1 cellular context compared by ENCODE assay signal in genomic region chr10:61606971-61607907, GRCh38.
TF ChIP-seq lines count a peak whose summit lies in the region.

No MANE protein-coding gene starts in this region.

TF ChIP-seq in H1, 55 proteins besides CTCF, POLR2A, EP300 and RAD21 (continued from another document):
- TF ChIP-seq, protein P1, sequence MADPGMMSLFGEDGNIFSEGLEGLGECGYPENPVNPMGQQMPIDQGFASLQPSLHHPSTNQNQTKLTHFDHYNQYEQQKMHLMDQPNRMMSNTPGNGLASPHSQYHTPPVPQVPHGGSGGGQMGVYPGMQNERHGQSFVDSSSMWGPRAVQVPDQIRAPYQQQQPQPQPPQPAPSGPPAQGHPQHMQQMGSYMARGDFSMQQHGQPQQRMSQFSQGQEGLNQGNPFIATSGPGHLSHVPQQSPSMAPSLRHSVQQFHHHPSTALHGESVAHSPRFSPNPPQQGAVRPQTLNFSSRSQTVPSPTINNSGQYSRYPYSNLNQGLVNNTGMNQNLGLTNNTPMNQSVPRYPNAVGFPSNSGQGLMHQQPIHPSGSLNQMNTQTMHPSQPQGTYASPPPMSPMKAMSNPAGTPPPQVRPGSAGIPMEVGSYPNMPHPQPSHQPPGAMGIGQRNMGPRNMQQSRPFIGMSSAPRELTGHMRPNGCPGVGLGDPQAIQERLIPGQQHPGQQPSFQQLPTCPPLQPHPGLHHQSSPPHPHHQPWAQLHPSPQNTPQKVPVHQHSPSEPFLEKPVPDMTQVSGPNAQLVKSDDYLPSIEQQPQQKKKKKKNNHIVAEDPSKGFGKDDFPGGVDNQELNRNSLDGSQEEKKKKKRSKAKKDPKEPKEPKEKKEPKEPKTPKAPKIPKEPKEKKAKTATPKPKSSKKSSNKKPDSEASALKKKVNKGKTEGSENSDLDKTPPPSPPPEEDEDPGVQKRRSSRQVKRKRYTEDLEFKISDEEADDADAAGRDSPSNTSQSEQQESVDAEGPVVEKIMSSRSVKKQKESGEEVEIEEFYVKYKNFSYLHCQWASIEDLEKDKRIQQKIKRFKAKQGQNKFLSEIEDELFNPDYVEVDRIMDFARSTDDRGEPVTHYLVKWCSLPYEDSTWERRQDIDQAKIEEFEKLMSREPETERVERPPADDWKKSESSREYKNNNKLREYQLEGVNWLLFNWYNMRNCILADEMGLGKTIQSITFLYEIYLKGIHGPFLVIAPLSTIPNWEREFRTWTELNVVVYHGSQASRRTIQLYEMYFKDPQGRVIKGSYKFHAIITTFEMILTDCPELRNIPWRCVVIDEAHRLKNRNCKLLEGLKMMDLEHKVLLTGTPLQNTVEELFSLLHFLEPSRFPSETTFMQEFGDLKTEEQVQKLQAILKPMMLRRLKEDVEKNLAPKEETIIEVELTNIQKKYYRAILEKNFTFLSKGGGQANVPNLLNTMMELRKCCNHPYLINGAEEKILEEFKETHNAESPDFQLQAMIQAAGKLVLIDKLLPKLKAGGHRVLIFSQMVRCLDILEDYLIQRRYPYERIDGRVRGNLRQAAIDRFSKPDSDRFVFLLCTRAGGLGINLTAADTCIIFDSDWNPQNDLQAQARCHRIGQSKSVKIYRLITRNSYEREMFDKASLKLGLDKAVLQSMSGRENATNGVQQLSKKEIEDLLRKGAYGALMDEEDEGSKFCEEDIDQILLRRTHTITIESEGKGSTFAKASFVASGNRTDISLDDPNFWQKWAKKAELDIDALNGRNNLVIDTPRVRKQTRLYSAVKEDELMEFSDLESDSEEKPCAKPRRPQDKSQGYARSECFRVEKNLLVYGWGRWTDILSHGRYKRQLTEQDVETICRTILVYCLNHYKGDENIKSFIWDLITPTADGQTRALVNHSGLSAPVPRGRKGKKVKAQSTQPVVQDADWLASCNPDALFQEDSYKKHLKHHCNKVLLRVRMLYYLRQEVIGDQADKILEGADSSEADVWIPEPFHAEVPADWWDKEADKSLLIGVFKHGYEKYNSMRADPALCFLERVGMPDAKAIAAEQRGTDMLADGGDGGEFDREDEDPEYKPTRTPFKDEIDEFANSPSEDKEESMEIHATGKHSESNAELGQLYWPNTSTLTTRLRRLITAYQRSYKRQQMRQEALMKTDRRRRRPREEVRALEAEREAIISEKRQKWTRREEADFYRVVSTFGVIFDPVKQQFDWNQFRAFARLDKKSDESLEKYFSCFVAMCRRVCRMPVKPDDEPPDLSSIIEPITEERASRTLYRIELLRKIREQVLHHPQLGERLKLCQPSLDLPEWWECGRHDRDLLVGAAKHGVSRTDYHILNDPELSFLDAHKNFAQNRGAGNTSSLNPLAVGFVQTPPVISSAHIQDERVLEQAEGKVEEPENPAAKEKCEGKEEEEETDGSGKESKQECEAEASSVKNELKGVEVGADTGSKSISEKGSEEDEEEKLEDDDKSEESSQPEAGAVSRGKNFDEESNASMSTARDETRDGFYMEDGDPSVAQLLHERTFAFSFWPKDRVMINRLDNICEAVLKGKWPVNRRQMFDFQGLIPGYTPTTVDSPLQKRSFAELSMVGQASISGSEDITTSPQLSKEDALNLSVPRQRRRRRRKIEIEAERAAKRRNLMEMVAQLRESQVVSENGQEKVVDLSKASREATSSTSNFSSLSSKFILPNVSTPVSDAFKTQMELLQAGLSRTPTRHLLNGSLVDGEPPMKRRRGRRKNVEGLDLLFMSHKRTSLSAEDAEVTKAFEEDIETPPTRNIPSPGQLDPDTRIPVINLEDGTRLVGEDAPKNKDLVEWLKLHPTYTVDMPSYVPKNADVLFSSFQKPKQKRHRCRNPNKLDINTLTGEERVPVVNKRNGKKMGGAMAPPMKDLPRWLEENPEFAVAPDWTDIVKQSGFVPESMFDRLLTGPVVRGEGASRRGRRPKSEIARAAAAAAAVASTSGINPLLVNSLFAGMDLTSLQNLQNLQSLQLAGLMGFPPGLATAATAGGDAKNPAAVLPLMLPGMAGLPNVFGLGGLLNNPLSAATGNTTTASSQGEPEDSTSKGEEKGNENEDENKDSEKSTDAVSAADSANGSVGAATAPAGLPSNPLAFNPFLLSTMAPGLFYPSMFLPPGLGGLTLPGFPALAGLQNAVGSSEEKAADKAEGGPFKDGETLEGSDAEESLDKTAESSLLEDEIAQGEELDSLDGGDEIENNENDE (IDR thresholded peaks at IDR 0.05; ENCODE audit: insufficient replicate concordance, low read length): no peak
- TF ChIP-seq SIN3A (conservative IDR thresholded peaks at IDR 0.05 in 1 of 2, IDR thresholded peaks at IDR 0.05 in 1 of 2; ENCODE audit: low read depth in 1 of 2, low read length in 2 of 2): no peak
